Comparison of ENCODE assay signal across 8 cellular contexts in genomic region chr10:84665883-84666463, GRCh38.
A peak's percentile ranks its signal among the peaks of the same experiment; 100 is the strongest.
DNase-seq lines count a peak whose midpoint lies in the region; ATAC-seq, FAIRE-seq and TF ChIP-seq lines count a peak whose summit lies in the region.

No MANE protein-coding gene starts in this region.

- no peaks in the 10 kb centered on the region for H3K36me3 Mint-ChIP-seq in neural crest cell (ENCODE audit: low read depth)

- TF ChIP-seq RAD21 in A549 (conservative IDR thresholded peaks at IDR 0.05 in 1 of 2, IDR thresholded peaks at IDR 0.05 in 1 of 2) = peak in 1 of 2 experiments; percentile 37; a peak in 2 of 5 replicates

- no peak for TF ChIP-seq POLR2A in A549 (IDR thresholded peaks at IDR 0.05; ENCODE audit: low read length)
- TF ChIP-seq POLR2A in suprapubic skin (IDR thresholded peaks at IDR 0.05) = no peak

- no peak overlapping the region for H3K27ac ChIP-seq in A549
- H3K27ac ChIP-seq in WERI-Rb-1 = no peak overlapping the region
- H3K27ac ChIP-seq in suprapubic skin = no peak overlapping the region

- H3K36me3 ChIP-seq in WERI-Rb-1 (no peaks in the 10 kb centered on the region), suprapubic skin (no peaks in the 10 kb centered on the region)

- H3K9me3 ChIP-seq in A549 (no peaks in the 10 kb centered on the region), WERI-Rb-1 (ENCODE audit: severe bottlenecking) (no peaks in the 10 kb centered on the region), suprapubic skin (no peaks in the 10 kb centered on the region)

- no peak overlapping the region for H3K4me3 ChIP-seq in A549
- no peak overlapping the region for H3K4me3 ChIP-seq in WERI-Rb-1 (ENCODE audit: low read depth, low read length)
- H3K4me3 ChIP-seq in suprapubic skin = no peak overlapping the region

- no peaks in the 10 kb centered on the region for H3K4me1 Mint-ChIP-seq in neural crest cell

- 21% methylated on average over 9 of the region's 9 CpGs for WGBS in A549 (ENCODE audit: missing lambda C conversion rate)
- WGBS in suprapubic skin = 59% methylated on average over 9 of the region's 9 CpGs

- no peaks in the 10 kb centered on the region for H3K9me3 Mint-ChIP-seq in neural crest cell

- peak; percentile 56 to 91; a peak in 4 of 6 replicates for ATAC-seq in A549
- peak; percentile 87 for ATAC-seq in GM18511 (IDR thresholded peaks at IDR 0.05; ENCODE audit: unreplicated experiment)
- peak; percentile 79 for ATAC-seq in HG03432 (IDR thresholded peaks at IDR 0.05; ENCODE audit: unreplicated experiment)
- ATAC-seq in GM18520 (IDR thresholded peaks at IDR 0.05; ENCODE audit: unreplicated experiment) = no peak

- no peak overlapping the region for H3K4me3 Mint-ChIP-seq in neural crest cell

- no peak overlapping the region for H3K4me2 ChIP-seq in A549

- no peak for TF ChIP-seq EP300 in A549 (IDR thresholded peaks at IDR 0.05)
- no peak for TF ChIP-seq EP300 in suprapubic skin (IDR thresholded peaks at IDR 0.05)

- no peak overlapping the region for H3K27ac Mint-ChIP-seq in neural crest cell (ENCODE audit: unreplicated experiment)

- peaks cover 3% of the 10 kb centered on the region for H3K27me3 Mint-ChIP-seq in neural crest cell (ENCODE audit: low read depth)

- H3K27me3 ChIP-seq in WERI-Rb-1 (ENCODE audit: insufficient read depth, low read depth, severe bottlenecking) (no peaks in the 10 kb centered on the region), suprapubic skin (no peaks in the 10 kb centered on the region)

- H3K4me1 ChIP-seq in A549 (no peaks in the 10 kb centered on the region), suprapubic skin (no peaks in the 10 kb centered on the region)

- CTCF ChIA-PET in A549 (lab: Yijun Ruan, JAX) = interaction anchor here (0.5 to 0.9 kb wide), 2 partner anchors 12 to 88 kb away, joined by 3 read pairs; no protein-coding TSS in a partner anchor

- TF ChIP-seq CTCF in A549 (IDR thresholded peaks at IDR 0.05) (peak; percentile 33), WERI-Rb-1 (IDR thresholded peaks at IDR 0.05; ENCODE audit: low read depth, low read length) (peak; percentile 69), neural crest cell (conservative IDR thresholded peaks at IDR 0.05) (peak; percentile 52), suprapubic skin (IDR thresholded peaks at IDR 0.05) (no peak)

- POLR2A ChIA-PET in A549 (lab: Yijun Ruan, JAX) = no interaction called here

- no peak for FAIRE-seq in A549 (lab: Jason Lieb, UNC)

- DNase-seq in A549 (ENCODE audit: low read depth in 1 of 2, low spot score in 1 of 2) (peak; percentile 15 to 20), WERI-Rb-1 (peak; percentile 65), neural crest cell (ENCODE audit: low read depth, low spot score) (no peak), suprapubic skin (ENCODE audit: low spot score in 2 of 2) (no peak)
- DNase-seq in stimulated activated naive CD4-positive, alpha-beta T cell treated with Interleukin-2 at 50 U/mL for 16 hours (lab: John Stamatoyannopoulos, UW) = no peak

TF ChIP-seq in A549, 52 proteins besides CTCF, POLR2A, EP300 and RAD21:
- TF ChIP-seq MYC (IDR thresholded peaks at IDR 0.05; ENCODE audit: borderline replicate concordance, low read length) = no peak
- no peak for TF ChIP-seq BHLHE40 (IDR thresholded peaks at IDR 0.05; ENCODE audit: low read depth, low read length)
- TF ChIP-seq JUN (IDR thresholded peaks at IDR 0.05) = no peak
- TF ChIP-seq REST (IDR thresholded peaks at IDR 0.05) = no peak
- TF ChIP-seq HMGXB4 (CRISPR knock-in tag; IDR thresholded peaks at IDR 0.05; ENCODE audit: borderline replicate concordance) = no peak
- no peak for TF ChIP-seq NFE2L2 (conservative IDR thresholded peaks at IDR 0.05; ENCODE audit: low read length)
- TF ChIP-seq EHMT2 (IDR thresholded peaks at IDR 0.05; ENCODE audit: low read depth) = no peak
- TF ChIP-seq CBX8 (IDR thresholded peaks at IDR 0.05) = no peak
- TF ChIP-seq KDM5A (IDR thresholded peaks at IDR 0.05) = no peak
- TF ChIP-seq EHF (CRISPR knock-in tag; IDR thresholded peaks at IDR 0.05) = no peak
- TF ChIP-seq CBX2 (IDR thresholded peaks at IDR 0.05; ENCODE audit: borderline replicate concordance, low read depth) = no peak

Comparison
In these comparisons a context has a peak if more than half of its experiments do, and no peak if none do; other contexts are left out.
1. DNase-seq: peak in A549 (2 of 2) and WERI-Rb-1 (single experiment); none in neural crest cell (single experiment), stimulated activated naive CD4-positive, alpha-beta T cell treated with Interleukin-2 at 50 U/mL for 16 hours (single experiment) and suprapubic skin (0 of 2).
2. CTCF ChIP-seq: peak in A549 (single experiment), WERI-Rb-1 (single experiment) and neural crest cell (single experiment); none in suprapubic skin (0 of 2).